Comparison of ENCODE assay signal across 8 cellular contexts in the genomic region with DNA sequence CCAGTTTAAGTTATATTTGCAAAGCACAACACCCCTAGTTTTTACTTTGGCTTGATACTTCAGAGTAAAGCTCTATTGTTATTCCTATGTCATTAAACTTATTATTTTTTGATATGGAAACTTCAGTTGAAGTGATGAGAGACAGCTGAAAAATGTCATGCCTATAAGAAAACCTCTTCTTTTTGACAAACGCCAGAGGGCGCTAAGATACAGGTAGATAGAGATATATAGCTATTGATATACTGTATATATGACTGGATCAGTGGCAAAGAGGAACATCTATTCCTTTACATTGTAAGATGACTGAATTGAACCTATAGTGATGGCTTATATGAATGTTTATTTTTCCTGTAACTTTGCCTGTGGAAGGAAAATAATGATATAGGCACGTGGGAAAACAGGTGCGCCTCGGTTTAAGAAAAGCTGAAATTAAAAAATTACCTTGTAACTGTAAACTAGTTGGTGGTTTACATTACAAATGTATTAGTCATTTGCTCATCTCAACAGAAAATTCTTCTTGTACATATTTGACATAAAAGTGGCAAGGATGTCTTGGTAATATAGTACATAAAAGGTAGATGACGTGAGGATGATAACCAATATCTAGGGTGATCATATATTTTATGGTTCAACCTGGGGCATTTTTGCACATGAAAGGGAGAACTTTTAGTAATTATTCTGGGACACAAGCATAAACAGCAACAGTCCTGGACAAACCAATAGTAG.
DNase-seq lines count a peak whose midpoint lies in the region; ATAC-seq, FAIRE-seq and TF ChIP-seq lines count a peak whose summit lies in the region.

No MANE protein-coding gene starts in this region.

- no peak overlapping the region for H3K4me2 ChIP-seq in H1 (ENCODE audit: insufficient read depth in 1 of 2, low read depth in 2 of 2, low read length in 2 of 2)

- H3K27me3 ChIP-seq in H1 (replicated peaks in 1 of 4; ENCODE audit: control insufficient read depth in 3 of 4, extremely low read depth in 1 of 4, insufficient read depth in 3 of 4, low read length in 3 of 4) (no peaks in the 10 kb centered on the region), upper lobe of left lung (no peaks in the 10 kb centered on the region)

- no peaks in the 10 kb centered on the region for H4K20me1 ChIP-seq in H1 (replicated peaks in 1 of 2; ENCODE audit: control insufficient read depth in 1 of 2, insufficient read depth in 2 of 2, low read length in 2 of 2)

- H2BK20ac ChIP-seq in H1 (ENCODE audit: low read length): no peak overlapping the region

- FAIRE-seq in H1 (lab: Jason Lieb, UNC): no peak

- H3K79me1 ChIP-seq in H1 (ENCODE audit: low read depth, low read length): no peaks in the 10 kb centered on the region

- H3K23me2 ChIP-seq in H1 (ENCODE audit: low read depth, low read length): no peaks in the 10 kb centered on the region

- TF ChIP-seq CTCF in AG09319 (IDR thresholded peaks at IDR 0.05; ENCODE audit: low read depth, low read length): peak; percentile 58
- peak in 2 of 3 experiments; percentile 58 to 64; a peak in 2 of 4 replicates for TF ChIP-seq CTCF in H1 (IDR thresholded peaks at IDR 0.05; ENCODE audit: control extremely low read depth in 1 of 3, insufficient read depth in 1 of 3, low read depth in 1 of 3, low read length in 3 of 3)
- peak; percentile 39 to 67 (median 64) for TF ChIP-seq CTCF in upper lobe of left lung (IDR thresholded peaks at IDR 0.05)

- H4K8ac ChIP-seq in H1 (ENCODE audit: extremely low read depth, insufficient read depth, low read length): no peak overlapping the region

- H3K9ac ChIP-seq in H1 (replicated peaks in 1 of 4; ENCODE audit: extremely low read depth in 1 of 4, low read depth in 3 of 4, low read length in 3 of 4): no peak overlapping the region

- H2BK5ac ChIP-seq in H1 (ENCODE audit: low read depth, low read length): no peak overlapping the region

- H4K5ac ChIP-seq in H1 (ENCODE audit: insufficient read length, low read depth, low read length): no peak overlapping the region

- H4K91ac ChIP-seq in H1 (replicated peaks; ENCODE audit: insufficient read length, low read length): no peak overlapping the region

- no peak overlapping the region for H3K56ac ChIP-seq in H1 (replicated peaks; ENCODE audit: insufficient read length, low read depth, low read length)

- no peak overlapping the region for H2AK5ac ChIP-seq in H1 (ENCODE audit: low read depth, low read length)

- no peak overlapping the region for H3K4me3 ChIP-seq in H1 (ENCODE audit: extremely low read depth in 1 of 4, insufficient read depth in 2 of 4, low read depth in 3 of 4, low read length in 4 of 4)
- H3K4me3 ChIP-seq in upper lobe of left lung: no peak overlapping the region

- H2BK15ac ChIP-seq in H1 (ENCODE audit: low read length): no peak overlapping the region

- DNase-seq in AG09319 (ENCODE audit: extremely low read depth, low read depth) (peak; percentile 61), NCI-H2029 treated with DMSO at 0.1 percent for 48 hours (lab: John Stamatoyannopoulos, UW) (peak; percentile 96), T-helper 1 cell (peak in 4 of 5 donors; percentile 32 to 73 (median 41)), H1 (ENCODE audit: low read depth in 1 of 2, low spot score in 2 of 2) (no peak), middle frontal gyrus (ENCODE audit: extremely low spot score, low spot score) (peak; percentile 24), upper lobe of left lung (no peak)

- WGBS in H1 (ENCODE audit: extremely low coverage in 1 of 2, insufficient coverage in 1 of 2, insufficient read length in 1 of 2, insufficient replicate concordance in 2 of 2, low coverage in 1 of 2, low lambda C conversion rate in 2 of 2, missing lambda C conversion rate in 1 of 2), 2 experiments: 56% methylated on average over 6 of the region's 6 CpGs; no CpG with 5 or more reads in 1 of the 2 experiments
- WGBS in upper lobe of left lung, 2 donors: 59% methylated on average over 6 of the region's 6 CpGs

- H3K27ac ChIP-seq in H1 (ENCODE audit: low read depth, low read length) (no peak overlapping the region), upper lobe of left lung (no peak overlapping the region)

- H3K18ac ChIP-seq in H1 (ENCODE audit: extremely low read depth, low read length): no peak overlapping the region

- no peak overlapping the region for H2BK12ac ChIP-seq in H1 (ENCODE audit: low read depth, low read length)

- H3K23ac ChIP-seq in H1 (ENCODE audit: insufficient read length): no peak overlapping the region

- POLR2A ChIA-PET in H1 (lab: Charles Lee; ENCODE audit: partially characterized antibody): no interaction called here

- H3K36me3 ChIP-seq in H1 (ENCODE audit: control insufficient read depth in 2 of 4, insufficient read depth in 4 of 4, low read length in 3 of 4) (no peaks in the 10 kb centered on the region), upper lobe of left lung (peaks cover 0 to 5% (median 0%) of the 10 kb centered on the region in 4 donors)

- CTCF ChIA-PET in H1 (lab: Charles Lee; ENCODE audit: partially characterized antibody): interaction anchor here (0.6 to 4.3 kb wide), 50 partner anchors 9 to 554 kb away, joined by 3 to 101 read pairs (median 5); partner anchors contain the start of gene LAMA4

- no peak for TF ChIP-seq EP300 in H1 (IDR thresholded peaks at IDR 0.05; ENCODE audit: borderline replicate concordance in 1 of 2, low read depth in 2 of 2, low read length in 2 of 2)
- TF ChIP-seq EP300 in upper lobe of left lung (IDR thresholded peaks at IDR 0.05): no peak

- no peak overlapping the region for H2AFZ ChIP-seq in H1 (ENCODE audit: low read length)

- TF ChIP-seq POLR2A in H1 (IDR thresholded peaks at IDR 0.05; ENCODE audit: control extremely low read depth in 1 of 2, low read depth in 2 of 2, low read length in 2 of 2): no peak
- TF ChIP-seq POLR2A in upper lobe of left lung (IDR thresholded peaks at IDR 0.05): no peak

- no peak overlapping the region for H3K14ac ChIP-seq in H1 (ENCODE audit: insufficient read length)

- peak; percentile 84 to 86 for TF ChIP-seq RAD21 in H1 (IDR thresholded peaks at IDR 0.05 in 1 of 2, conservative IDR thresholded peaks at IDR 0.05 in 1 of 2; ENCODE audit: low read depth in 2 of 2, low read length in 2 of 2)

- no peak overlapping the region for H3K4ac ChIP-seq in H1 (replicated peaks; ENCODE audit: insufficient read length, low read depth, low read length)

- ATAC-seq in GM18498 (IDR thresholded peaks at IDR 0.05; ENCODE audit: unreplicated experiment) (peak; percentile 81), HG02973 (IDR thresholded peaks at IDR 0.05; ENCODE audit: unreplicated experiment) (peak; percentile 77), upper lobe of left lung (ENCODE audit: low FRiP score in 2 of 2) (peak in 1 of 2 donors; percentile 70)

- no peaks in the 10 kb centered on the region for H3K79me2 ChIP-seq in H1 (ENCODE audit: control insufficient read depth in 1 of 2, insufficient read depth in 2 of 2, low read length in 2 of 2)

- H3K9me3 ChIP-seq in H1 (ENCODE audit: insufficient read depth in 2 of 2, low read depth in 1 of 2, low read length in 1 of 2): no peaks in the 10 kb centered on the region
- H3K9me3 ChIP-seq in upper lobe of left lung: no peaks in the 10 kb centered on the region

- H2BK120ac ChIP-seq in H1 (replicated peaks; ENCODE audit: low read depth, low read length): no peak overlapping the region

- H3K4me1 ChIP-seq in H1 (replicated peaks in 1 of 4; ENCODE audit: control insufficient read depth in 3 of 4, insufficient read depth in 4 of 4, low read length in 3 of 4) (no peaks in the 10 kb centered on the region), upper lobe of left lung (no peaks in the 10 kb centered on the region)

TF ChIP-seq in H1, 55 proteins besides CTCF, POLR2A, EP300 and RAD21:
- TF ChIP-seq HDAC2 (IDR thresholded peaks at IDR 0.05; ENCODE audit: borderline replicate concordance in 1 of 2, low read depth in 2 of 2, low read length in 2 of 2) (no peak), CTBP2 (IDR thresholded peaks at IDR 0.05; ENCODE audit: borderline replicate concordance, insufficient read depth, insufficient read length, low read length) (no peak), JUN (IDR thresholded peaks at IDR 0.05; ENCODE audit: low read depth, low read length) (no peak), PHF8 (conservative IDR thresholded peaks at IDR 0.05; ENCODE audit: low read depth, low read length) (no peak), TCF12 (IDR thresholded peaks at IDR 0.05; ENCODE audit: low read depth, low read length) (no peak), RNF2 (IDR thresholded peaks at IDR 0.05; ENCODE audit: borderline replicate concordance, low read depth, low read length, missing control alignments, poor library complexity, severe bottlenecking) (no peak), CBX5 (IDR thresholded peaks at IDR 0.05; ENCODE audit: low read depth, low read length) (no peak), MAX (IDR thresholded peaks at IDR 0.05) (no peak), RBBP5 (IDR thresholded peaks at IDR 0.05; ENCODE audit: borderline replicate concordance, low read depth, low read length) (no peak), EGR1 (IDR thresholded peaks at IDR 0.05; ENCODE audit: borderline replicate concordance, low read depth, low read length) (no peak), BCL11A (IDR thresholded peaks at IDR 0.05; ENCODE audit: low read depth in 2 of 2, low read length in 2 of 2) (no peak)

Comparison
In these comparisons a context has a peak if more than half of its experiments do, and no peak if none do; other contexts are left out.
1. DNase-seq: peak in AG09319 (single experiment), NCI-H2029 treated with DMSO at 0.1 percent for 48 hours (single experiment), T-helper 1 cell (4 of 5) and middle frontal gyrus (single experiment); none in H1 (0 of 2) and upper lobe of left lung (0 of 2).
2. Peak in every context shown above with its lines, with median percentiles within 50 percentile points of each other: CTCF ChIP-seq.